21 cellular contexts compared by ENCODE assay signal in genomic region chr14:99655521-99655920, GRCh38. TPM values are rescaled to one million over a fixed set of nuclear protein-coding genes. Genes with fewer than 3 reads are reported as not detected.
A peak's percentile ranks its signal among the peaks of the same experiment; 100 is the strongest.
DNase-seq lines count a peak whose midpoint lies in the region; ATAC-seq, FAIRE-seq and TF ChIP-seq lines count a peak whose summit lies in the region.
"Had no signal": no experiment of that assay in that cellular context is flagged by ENCODE, and none has a peak within 500 bp of the region (broad histone marks: within the 10 kb centered on the region; RNA-seq: fewer than 3 reads in every experiment).

No MANE protein-coding gene starts in this region.

- no peak for TF ChIP-seq POLR2A in H54 (IDR thresholded peaks at IDR 0.05; ENCODE audit: low read depth, low read length)
- TF ChIP-seq POLR2A in K562 (conservative IDR thresholded peaks at IDR 0.05): no peak

- no peak for DNase-seq in H54 (ENCODE audit: insufficient read length, low spot score)
- no peak for DNase-seq in K562 (ENCODE audit: extremely low read depth in 1 of 4, low spot score in 3 of 4)
- peak; percentile 67 for DNase-seq in iris pigment epithelial cell (ENCODE audit: low read depth)
- no peak for DNase-seq in NCI-H1930 (lab: John Stamatoyannopoulos, UW)
- DNase-seq: DMS 273 treated with DMSO at 0.1 percent for 48 hours, EL, MG63, NCI-H1092 treated with DMSO at 0.1 percent for 48 hours, NCI-H1694, NCI-H446 treated with DMSO at 0.1 percent for 48 hours, NCI-H82, Peyer's patch, Right ventricle myocardium superior, SK-N-SH had no signal

- no peaks in the 10 kb centered on the region for H3K9me3 ChIP-seq in K562 (replicated peaks; ENCODE audit: control insufficient read depth, insufficient read depth, low read depth, low read length)
- H3K9me3 ChIP-seq: BLaER1 treated with 17β-estradiol and CSF1 and Interleukin-3, amounts not matched to agents 10 nM and 100 nM; MG63; Peyer's patch; SK-N-SH had no signal

- CTCF ChIA-PET in K562 (lab: Yijun Ruan, JAX; ENCODE audit: low intra/inter-chr PET ratio): no interaction called here

- TF ChIP-seq CTCF in K562 (IDR thresholded peaks at IDR 0.05 in 2 of 3, conservative IDR thresholded peaks at IDR 0.05 in 1 of 3; ENCODE audit: insufficient read depth in 2 of 3, low read depth in 1 of 3, low read length in 3 of 3): no peak

- H3K4me2 ChIP-seq in K562 (ENCODE audit: insufficient read depth, low read length): no peak overlapping the region
- H3K4me2 ChIP-seq: KMS-11, SK-N-SH had no signal

- BruUV-seq in K562 (replicated peaks; lab: Mats Ljungman, UMichigan): no TSS peak

- H2AFZ ChIP-seq in K562 (ENCODE audit: low read depth, low read length): no peak overlapping the region

- POLR2A ChIA-PET in K562 (lab: Yijun Ruan, JAX): no interaction called here

- no peak overlapping the region for H3K27ac ChIP-seq in K562 (ENCODE audit: extremely low read depth, low read depth, low read length)
- H3K27ac ChIP-seq: BLaER1 treated with 17β-estradiol and CSF1 and Interleukin-3, amounts not matched to agents 10 nM and 100 nM; KMS-11; Peyer's patch had no signal

- 0% methylated on average over 3 of the region's 4 CpGs for WGBS in K562 (ENCODE audit: insufficient coverage, low coverage, missing lambda C conversion rate)

- H3K9ac ChIP-seq in K562 (ENCODE audit: insufficient read depth in 1 of 2, low read depth in 2 of 2, low read length in 2 of 2): no peak overlapping the region
- H3K9ac ChIP-seq: BLaER1 treated with 17β-estradiol and CSF1 and Interleukin-3, amounts not matched to agents 10 nM and 100 nM; KMS-11; SK-N-SH had no signal

- peaks cover 6 to 58% of the 10 kb centered on the region in 2 experiments; a peak in 4 of 5 replicates for H3K27me3 ChIP-seq in K562 (ENCODE audit: control insufficient read depth in 2 of 2, insufficient read depth in 2 of 2, low read length in 2 of 2)
- H3K27me3 ChIP-seq: MG63 had no signal

- no peak for TF ChIP-seq RAD21 in K562 (CRISPR knock-in tag; conservative IDR thresholded peaks at IDR 0.05 in 1 of 2, IDR thresholded peaks at IDR 0.05 in 1 of 2)

- H4K20me1 ChIP-seq in K562 (replicated peaks; ENCODE audit: control insufficient read depth, insufficient read depth, low read length): no peaks in the 10 kb centered on the region; the same call in none of the 2 replicates
- H4K20me1 ChIP-seq: BLaER1 treated with 17β-estradiol and CSF1 and Interleukin-3, amounts not matched to agents 10 nM and 100 nM had no signal

- in situ Hi-C loops in K562 (cut with MboI): no loop called here

- FAIRE-seq in H54 (lab: Jason Lieb, UNC) (peak; percentile 6), K562 (lab: Jason Lieb, UNC) (no peak)
- FAIRE-seq: GM18507 had no signal

- no peaks in the 10 kb centered on the region for H3K36me3 ChIP-seq in K562 (ENCODE audit: control insufficient read depth, insufficient read depth, low read length)
- H3K36me3 ChIP-seq: BLaER1 treated with 17β-estradiol and CSF1 and Interleukin-3, amounts not matched to agents 10 nM and 100 nM; MG63; Peyer's patch had no signal

- TF ChIP-seq EP300 in K562 (IDR thresholded peaks at IDR 0.05; ENCODE audit: low read length): no peak

- ATAC-seq in K562: no peak
- ATAC-seq in HG02588 (IDR thresholded peaks at IDR 0.05; ENCODE audit: unreplicated experiment): no peak
- no peak for ATAC-seq in SK-N-SH treated with all-trans-retinoic acid at 6 μM for 48 hours
- ATAC-seq in GM18502 (IDR thresholded peaks at IDR 0.05; ENCODE audit: poor library complexity, unreplicated experiment): no peak
- ATAC-seq: HCT116 had no signal

- no peaks in the 10 kb centered on the region for H3K9me1 ChIP-seq in K562 (ENCODE audit: control insufficient read depth, insufficient read depth, low read length)

- no peaks in the 10 kb centered on the region for H3K79me2 ChIP-seq in K562 (ENCODE audit: control insufficient read depth, insufficient read depth, low read length)

- intact Hi-C loops in K562 (cut with micrococcal nuclease): no loop called here

- peaks cover 0 to 7% of the 10 kb centered on the region in 2 experiments; a peak in 2 of 5 replicates for H3K4me1 ChIP-seq in K562 (replicated peaks in 1 of 2; ENCODE audit: control insufficient read depth in 2 of 2, insufficient read depth in 2 of 2, low read length in 2 of 2)

- no peak overlapping the region for H3K4me3 ChIP-seq in K562
- H3K4me3 ChIP-seq: BLaER1 treated with 17β-estradiol and CSF1 and Interleukin-3, amounts not matched to agents 10 nM and 100 nM; MG63; Peyer's patch had no signal

TF ChIP-seq in K562, 482 proteins besides CTCF, POLR2A, EP300 and RAD21 (continues in another document):
- no peak for TF ChIP-seq SNIP1 (IDR thresholded peaks at IDR 0.05; ENCODE audit: low read depth)
- no peak for TF ChIP-seq CAMTA2 (CRISPR knock-in tag; conservative IDR thresholded peaks at IDR 0.05)
- TF ChIP-seq HMGN3 (IDR thresholded peaks at IDR 0.05; ENCODE audit: borderline replicate concordance, extremely low read depth, insufficient read length, low read depth, low read length): no peak

TF ChIP-seq in SK-N-SH treated with all-trans-retinoic acid at 6 μM for 48 hours, 23 proteins besides CTCF, POLR2A, EP300 and RAD21 (continues in another document):
- no peak for TF ChIP-seq CSDC2 (CRISPR knock-in tag; IDR thresholded peaks at IDR 0.05)
- no peak for TF ChIP-seq ZNF8 (CRISPR knock-in tag; IDR thresholded peaks at IDR 0.05)
- no peak for TF ChIP-seq RARB (CRISPR knock-in tag; IDR thresholded peaks at IDR 0.05)
- no peak for TF ChIP-seq BACH2 (CRISPR knock-in tag; IDR thresholded peaks at IDR 0.05; ENCODE audit: borderline replicate concordance)
- TF ChIP-seq ESRRG (CRISPR knock-in tag; IDR thresholded peaks at IDR 0.05): no peak

RNA-seq across cellular contexts. Expression of gene HHIPL1, which starts 10.6 kb away (rescaled TPM):
- total RNA-seq in K562 (2011; cell fraction: chromatin; rRNA removed; ENCODE audit: low replicate concordance): 0.12 TPM in 1 of 2 replicates, not detected in the other
- total RNA-seq in K562 (2011; cell fraction: nucleolus; rRNA removed): not detected in 2 replicates
- total RNA-seq in K562 (2011; cell fraction: nucleoplasm; rRNA removed): not detected in 2 replicates
- not detected in 2 replicates for total RNA-seq in K562 (2014; rRNA removed)
- total RNA-seq in K562 (2014; rRNA removed; fragmentation: Illumina TruSeq; extraction: Trizol): not detected in 2 replicates
- total RNA-seq in K562 (2015; rRNA removed; fragmentation: Illumina TruSeq; extraction: Trizol): not detected in 2 replicates
- total RNA-seq in K562 (2021): not detected in 2 replicates
- polyA plus RNA-seq in K562 (2011; rRNA removed): not detected in 2 replicates
- polyA plus RNA-seq in K562 (2011; cell fraction: cytosol; rRNA removed): 0.03 TPM in 1 of 2 replicates, not detected in the other
- polyA plus RNA-seq in K562 (2011; cell fraction: nucleus; rRNA removed): 0.01 TPM in 1 of 2 replicates, not detected in the other
- not detected in 2 replicates for polyA plus RNA-seq in K562 (2012)
- not detected in 2 replicates for polyA plus RNA-seq in K562 (2014; fragmentation: Illumina TruSeq; extraction: Trizol)
- polyA plus RNA-seq in K562 (2014; fragmentation: Nextera tagmentation; extraction: Ambion mirVana): not detected
- polyA plus RNA-seq in K562 (2014; rRNA removed): not detected in 2 replicates
- polyA minus RNA-seq in K562 (2011; rRNA and poly(A)+ RNA removed): not detected in 2 replicates
- polyA minus RNA-seq in K562 (2011; cell fraction: cytosol; rRNA and poly(A)+ RNA removed): not detected in 2 replicates
- polyA minus RNA-seq in K562 (2011; cell fraction: nucleus; rRNA and poly(A)+ RNA removed): not detected in 2 replicates

RNA-seq across cellular contexts. Expression of gene CYP46A1, which starts 28.6 kb away (rescaled TPM):
- total RNA-seq in K562 (2011; cell fraction: chromatin; rRNA removed; ENCODE audit: low replicate concordance): not detected in 2 replicates
- total RNA-seq in K562 (2011; cell fraction: nucleolus; rRNA removed): not detected in 2 replicates
- not detected in 2 replicates for total RNA-seq in K562 (2011; cell fraction: nucleoplasm; rRNA removed)
- total RNA-seq in K562 (2014; rRNA removed) (not detected in 2 replicates), K562 (2014; rRNA removed; fragmentation: Illumina TruSeq; extraction: Trizol) (not detected in 2 replicates), K562 (2015; rRNA removed; fragmentation: Illumina TruSeq; extraction: Trizol) (not detected in 2 replicates), K562 (2021) (not detected in 2 replicates)
- polyA plus RNA-seq in K562 (2011; rRNA removed) (not detected in 2 replicates), K562 (2014; fragmentation: Illumina TruSeq; extraction: Trizol) (not detected in 2 replicates), K562 (2014; fragmentation: Nextera tagmentation; extraction: Ambion mirVana) (not detected), K562 (2014; rRNA removed) (0.05 TPM in 1 of 2 replicates, not detected in the other)
- polyA plus RNA-seq in K562 (2011; cell fraction: cytosol; rRNA removed): not detected in 2 replicates
- 0.04 and 0.06 TPM in 2 replicates for polyA plus RNA-seq in K562 (2011; cell fraction: nucleus; rRNA removed)
- polyA plus RNA-seq in K562 (2012): not detected in 2 replicates
- polyA minus RNA-seq in K562 (2011; rRNA and poly(A)+ RNA removed): not detected in 2 replicates
- polyA minus RNA-seq in K562 (2011; cell fraction: cytosol; rRNA and poly(A)+ RNA removed): not detected in 2 replicates
- polyA minus RNA-seq in K562 (2011; cell fraction: nucleus; rRNA and poly(A)+ RNA removed): not detected in 2 replicates

RNA-seq across cellular contexts. Expression of gene CCDC85C, which starts 51.5 kb away (rescaled TPM):
- total RNA-seq in K562 (2011; cell fraction: chromatin; rRNA removed; ENCODE audit: low replicate concordance): 5.9 and 10.4 TPM in 2 replicates
- total RNA-seq in K562 (2011; cell fraction: nucleolus; rRNA removed): 5.2 and 5.5 TPM in 2 replicates
- total RNA-seq in K562 (2011; cell fraction: nucleoplasm; rRNA removed): 5.1 and 5.3 TPM in 2 replicates
- total RNA-seq in K562 (2014; rRNA removed) (6.3 and 13.5 TPM in 2 replicates), K562 (2014; rRNA removed; fragmentation: Illumina TruSeq; extraction: Trizol) (3.7 and 5.2 TPM in 2 replicates), K562 (2015; rRNA removed; fragmentation: Illumina TruSeq; extraction: Trizol) (7.0 and 7.2 TPM in 2 replicates), K562 (2021) (22.0 and 22.7 TPM in 2 replicates)
- polyA plus RNA-seq in K562 (2011; rRNA removed) (4.2 and 5.4 TPM in 2 replicates), K562 (2014; fragmentation: Illumina TruSeq; extraction: Trizol) (6.8 and 12.3 TPM in 2 replicates), K562 (2014; fragmentation: Nextera tagmentation; extraction: Ambion mirVana) (under 1 TPM; 0.18 to 0.27 TPM), K562 (2014; rRNA removed) (7.2 and 9.7 TPM in 2 replicates)
- polyA plus RNA-seq in K562 (2011; cell fraction: cytosol; rRNA removed): 4.8 and 12.5 TPM in 2 replicates
- polyA plus RNA-seq in K562 (2011; cell fraction: nucleus; rRNA removed): 5.2 and 10.5 TPM in 2 replicates
- polyA plus RNA-seq in K562 (2012): 7.1 and 9.7 TPM in 2 replicates
- 4.5 and 5.3 TPM in 2 replicates for polyA minus RNA-seq in K562 (2011; rRNA and poly(A)+ RNA removed)
- 13.7 TPM in 2 replicates for polyA minus RNA-seq in K562 (2011; cell fraction: cytosol; rRNA and poly(A)+ RNA removed)
- 1.8 and 3.0 TPM in 2 replicates for polyA minus RNA-seq in K562 (2011; cell fraction: nucleus; rRNA and poly(A)+ RNA removed)
